Comparison of ENCODE assay signal across 1 cellular context in genomic region chr12:19967486-19967885, GRCh38.
TF ChIP-seq lines count a peak whose summit lies in the region.

No MANE protein-coding gene starts in this region.

TF ChIP-seq in HepG2, 621 proteins besides CTCF, POLR2A, EP300 and RAD21 (continued from another document):
- TF ChIP-seq ZHX2 (IDR thresholded peaks at IDR 0.05; ENCODE audit: low read depth) = no peak
- TF ChIP-seq ZHX2 (CRISPR knock-in tag; IDR thresholded peaks at IDR 0.05; ENCODE audit: borderline replicate concordance) = no peak
- TF ChIP-seq HOXA5 (CRISPR knock-in tag; IDR thresholded peaks at IDR 0.05) = no peak
- no peak for TF ChIP-seq CENPT (CRISPR knock-in tag; IDR thresholded peaks at IDR 0.05; ENCODE audit: low read depth)
- TF ChIP-seq ZNF142 (CRISPR knock-in tag; IDR thresholded peaks at IDR 0.05) = no peak
- no peak for TF ChIP-seq CEBPZ (IDR thresholded peaks at IDR 0.05; ENCODE audit: low read length)
- TF ChIP-seq ZNF879 (CRISPR knock-in tag; IDR thresholded peaks at IDR 0.05) = no peak
